In the genomic region with DNA sequence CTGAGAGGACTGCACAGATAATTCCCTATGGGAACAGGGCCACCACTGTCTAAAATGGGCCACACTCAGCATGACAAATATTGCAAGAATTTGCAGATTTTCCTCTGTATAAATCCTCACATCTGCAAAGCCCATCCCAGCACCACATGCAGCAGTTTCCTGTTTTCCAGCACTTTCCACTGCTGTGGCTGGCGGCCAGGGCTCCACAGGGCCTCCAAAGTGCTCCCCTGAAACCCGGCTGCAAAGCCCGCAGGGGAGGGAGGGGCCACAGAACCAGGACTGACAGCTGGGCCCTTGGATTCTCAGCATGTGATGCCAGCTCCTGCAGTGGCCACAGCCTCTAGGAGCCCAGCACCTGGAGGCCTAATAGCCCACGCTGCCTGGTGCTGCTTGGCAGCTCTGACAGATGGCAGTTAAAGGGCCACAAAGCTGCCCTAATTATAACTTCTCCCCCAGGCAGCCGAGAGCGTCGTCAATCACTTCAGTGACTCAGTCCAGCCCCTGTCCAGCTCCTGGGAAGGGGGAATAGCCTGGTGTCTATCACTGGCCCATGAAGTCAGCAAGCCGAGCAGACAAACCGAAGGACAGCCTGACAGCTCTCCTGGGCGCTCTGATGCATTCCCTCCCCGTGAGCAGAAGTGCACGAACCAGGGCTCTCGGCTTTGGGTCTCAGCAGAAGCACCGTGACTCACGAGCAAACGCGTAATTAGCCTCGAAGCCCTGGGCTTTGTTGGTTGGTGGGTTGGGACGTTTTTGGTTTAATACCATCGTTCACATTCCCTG, we compare ENCODE assay signal across 1 cellular context.
TF ChIP-seq lines count a peak whose summit lies in the region.

No MANE protein-coding gene starts in this region.

TF ChIP-seq in HepG2, 621 proteins besides CTCF, POLR2A, EP300 and RAD21:
- TF ChIP-seq, protein P1, sequence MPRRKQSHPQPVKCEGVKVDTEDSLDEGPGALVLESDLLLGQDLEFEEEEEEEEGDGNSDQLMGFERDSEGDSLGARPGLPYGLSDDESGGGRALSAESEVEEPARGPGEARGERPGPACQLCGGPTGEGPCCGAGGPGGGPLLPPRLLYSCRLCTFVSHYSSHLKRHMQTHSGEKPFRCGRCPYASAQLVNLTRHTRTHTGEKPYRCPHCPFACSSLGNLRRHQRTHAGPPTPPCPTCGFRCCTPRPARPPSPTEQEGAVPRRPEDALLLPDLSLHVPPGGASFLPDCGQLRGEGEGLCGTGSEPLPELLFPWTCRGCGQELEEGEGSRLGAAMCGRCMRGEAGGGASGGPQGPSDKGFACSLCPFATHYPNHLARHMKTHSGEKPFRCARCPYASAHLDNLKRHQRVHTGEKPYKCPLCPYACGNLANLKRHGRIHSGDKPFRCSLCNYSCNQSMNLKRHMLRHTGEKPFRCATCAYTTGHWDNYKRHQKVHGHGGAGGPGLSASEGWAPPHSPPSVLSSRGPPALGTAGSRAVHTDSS (CRISPR knock-in tag; conservative IDR thresholded peaks at IDR 0.05): no peak
- TF ChIP-seq ZNF598 (CRISPR knock-in tag; IDR thresholded peaks at IDR 0.05; ENCODE audit: borderline replicate concordance) (no peak), ZNF33A (CRISPR knock-in tag; IDR thresholded peaks at IDR 0.05; ENCODE audit: borderline replicate concordance) (no peak), SIN3A (IDR thresholded peaks at IDR 0.05; ENCODE audit: borderline replicate concordance, low read depth, low read length) (no peak), ZFP1 (CRISPR knock-in tag; IDR thresholded peaks at IDR 0.05) (no peak), FOXO1 (CRISPR knock-in tag; IDR thresholded peaks at IDR 0.05) (no peak), ZIK1 (CRISPR knock-in tag; IDR thresholded peaks at IDR 0.05; ENCODE audit: borderline replicate concordance, low read depth) (no peak), ZNF12 (CRISPR knock-in tag; IDR thresholded peaks at IDR 0.05) (no peak), ZNF451 (CRISPR knock-in tag; IDR thresholded peaks at IDR 0.05) (no peak), ZNF879 (CRISPR knock-in tag; IDR thresholded peaks at IDR 0.05) (no peak)
- TF ChIP-seq, protein P2, sequence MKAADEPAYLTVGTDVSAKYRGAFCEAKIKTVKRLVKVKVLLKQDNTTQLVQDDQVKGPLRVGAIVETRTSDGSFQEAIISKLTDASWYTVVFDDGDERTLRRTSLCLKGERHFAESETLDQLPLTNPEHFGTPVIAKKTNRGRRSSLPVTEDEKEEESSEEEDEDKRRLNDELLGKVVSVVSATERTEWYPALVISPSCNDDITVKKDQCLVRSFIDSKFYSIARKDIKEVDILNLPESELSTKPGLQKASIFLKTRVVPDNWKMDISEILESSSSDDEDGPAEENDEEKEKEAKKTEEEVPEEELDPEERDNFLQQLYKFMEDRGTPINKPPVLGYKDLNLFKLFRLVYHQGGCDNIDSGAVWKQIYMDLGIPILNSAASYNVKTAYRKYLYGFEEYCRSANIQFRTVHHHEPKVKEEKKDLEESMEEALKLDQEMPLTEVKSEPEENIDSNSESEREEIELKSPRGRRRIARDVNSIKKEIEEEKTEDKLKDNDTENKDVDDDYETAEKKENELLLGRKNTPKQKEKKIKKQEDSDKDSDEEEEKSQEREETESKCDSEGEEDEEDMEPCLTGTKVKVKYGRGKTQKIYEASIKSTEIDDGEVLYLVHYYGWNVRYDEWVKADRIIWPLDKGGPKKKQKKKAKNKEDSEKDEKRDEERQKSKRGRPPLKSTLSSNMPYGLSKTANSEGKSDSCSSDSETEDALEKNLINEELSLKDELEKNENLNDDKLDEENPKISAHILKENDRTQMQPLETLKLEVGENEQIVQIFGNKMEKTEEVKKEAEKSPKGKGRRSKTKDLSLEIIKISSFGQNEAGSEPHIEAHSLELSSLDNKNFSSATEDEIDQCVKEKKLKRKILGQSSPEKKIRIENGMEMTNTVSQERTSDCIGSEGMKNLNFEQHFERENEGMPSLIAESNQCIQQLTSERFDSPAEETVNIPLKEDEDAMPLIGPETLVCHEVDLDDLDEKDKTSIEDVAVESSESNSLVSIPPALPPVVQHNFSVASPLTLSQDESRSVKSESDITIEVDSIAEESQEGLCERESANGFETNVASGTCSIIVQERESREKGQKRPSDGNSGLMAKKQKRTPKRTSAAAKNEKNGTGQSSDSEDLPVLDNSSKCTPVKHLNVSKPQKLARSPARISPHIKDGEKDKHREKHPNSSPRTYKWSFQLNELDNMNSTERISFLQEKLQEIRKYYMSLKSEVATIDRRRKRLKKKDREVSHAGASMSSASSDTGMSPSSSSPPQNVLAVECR (CRISPR knock-in tag; IDR thresholded peaks at IDR 0.05; ENCODE audit: borderline replicate concordance): no peak
- TF ChIP-seq, protein P3, sequence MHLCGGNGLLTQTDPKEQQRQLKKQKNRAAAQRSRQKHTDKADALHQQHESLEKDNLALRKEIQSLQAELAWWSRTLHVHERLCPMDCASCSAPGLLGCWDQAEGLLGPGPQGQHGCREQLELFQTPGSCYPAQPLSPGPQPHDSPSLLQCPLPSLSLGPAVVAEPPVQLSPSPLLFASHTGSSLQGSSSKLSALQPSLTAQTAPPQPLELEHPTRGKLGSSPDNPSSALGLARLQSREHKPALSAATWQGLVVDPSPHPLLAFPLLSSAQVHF (CRISPR knock-in tag; IDR thresholded peaks at IDR 0.05): no peak
- TF ChIP-seq, protein P4, sequence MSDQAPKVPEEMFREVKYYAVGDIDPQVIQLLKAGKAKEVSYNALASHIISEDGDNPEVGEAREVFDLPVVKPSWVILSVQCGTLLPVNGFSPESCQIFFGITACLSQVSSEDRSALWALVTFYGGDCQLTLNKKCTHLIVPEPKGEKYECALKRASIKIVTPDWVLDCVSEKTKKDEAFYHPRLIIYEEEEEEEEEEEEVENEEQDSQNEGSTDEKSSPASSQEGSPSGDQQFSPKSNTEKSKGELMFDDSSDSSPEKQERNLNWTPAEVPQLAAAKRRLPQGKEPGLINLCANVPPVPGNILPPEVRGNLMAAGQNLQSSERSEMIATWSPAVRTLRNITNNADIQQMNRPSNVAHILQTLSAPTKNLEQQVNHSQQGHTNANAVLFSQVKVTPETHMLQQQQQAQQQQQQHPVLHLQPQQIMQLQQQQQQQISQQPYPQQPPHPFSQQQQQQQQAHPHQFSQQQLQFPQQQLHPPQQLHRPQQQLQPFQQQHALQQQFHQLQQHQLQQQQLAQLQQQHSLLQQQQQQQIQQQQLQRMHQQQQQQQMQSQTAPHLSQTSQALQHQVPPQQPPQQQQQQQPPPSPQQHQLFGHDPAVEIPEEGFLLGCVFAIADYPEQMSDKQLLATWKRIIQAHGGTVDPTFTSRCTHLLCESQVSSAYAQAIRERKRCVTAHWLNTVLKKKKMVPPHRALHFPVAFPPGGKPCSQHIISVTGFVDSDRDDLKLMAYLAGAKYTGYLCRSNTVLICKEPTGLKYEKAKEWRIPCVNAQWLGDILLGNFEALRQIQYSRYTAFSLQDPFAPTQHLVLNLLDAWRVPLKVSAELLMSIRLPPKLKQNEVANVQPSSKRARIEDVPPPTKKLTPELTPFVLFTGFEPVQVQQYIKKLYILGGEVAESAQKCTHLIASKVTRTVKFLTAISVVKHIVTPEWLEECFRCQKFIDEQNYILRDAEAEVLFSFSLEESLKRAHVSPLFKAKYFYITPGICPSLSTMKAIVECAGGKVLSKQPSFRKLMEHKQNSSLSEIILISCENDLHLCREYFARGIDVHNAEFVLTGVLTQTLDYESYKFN (CRISPR knock-in tag; conservative IDR thresholded peaks at IDR 0.05): no peak
- TF ChIP-seq, protein P5, sequence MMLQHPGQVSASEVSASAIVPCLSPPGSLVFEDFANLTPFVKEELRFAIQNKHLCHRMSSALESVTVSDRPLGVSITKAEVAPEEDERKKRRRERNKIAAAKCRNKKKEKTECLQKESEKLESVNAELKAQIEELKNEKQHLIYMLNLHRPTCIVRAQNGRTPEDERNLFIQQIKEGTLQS (CRISPR knock-in tag; IDR thresholded peaks at IDR 0.05): no peak
- TF ChIP-seq, protein P6, sequence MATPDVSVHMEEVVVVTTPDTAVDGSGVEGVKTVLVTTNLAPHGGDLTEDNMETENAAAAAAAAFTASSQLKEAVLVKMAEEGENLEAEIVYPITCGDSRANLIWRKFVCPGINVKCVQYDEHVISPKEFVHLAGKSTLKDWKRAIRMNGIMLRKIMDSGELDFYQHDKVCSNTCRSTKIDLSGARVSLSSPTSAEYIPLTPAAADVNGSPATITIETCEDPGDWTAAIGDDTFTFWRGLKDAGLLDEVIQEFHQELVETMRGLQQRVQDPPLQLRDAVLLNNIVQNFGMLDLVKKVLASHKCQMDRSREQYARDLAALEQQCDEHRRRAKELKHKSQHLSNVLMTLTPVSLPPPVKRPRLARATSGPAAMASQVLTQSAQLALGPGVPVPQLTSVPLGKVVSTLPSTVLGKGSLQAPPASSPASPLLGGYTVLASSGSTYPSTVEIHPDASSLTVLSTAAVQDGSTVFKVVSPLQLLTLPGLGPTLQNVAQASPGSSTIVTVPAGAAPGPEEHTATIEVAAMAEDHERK (CRISPR knock-in tag; IDR thresholded peaks at IDR 0.05; ENCODE audit: low read depth): no peak
- TF ChIP-seq, protein P7, sequence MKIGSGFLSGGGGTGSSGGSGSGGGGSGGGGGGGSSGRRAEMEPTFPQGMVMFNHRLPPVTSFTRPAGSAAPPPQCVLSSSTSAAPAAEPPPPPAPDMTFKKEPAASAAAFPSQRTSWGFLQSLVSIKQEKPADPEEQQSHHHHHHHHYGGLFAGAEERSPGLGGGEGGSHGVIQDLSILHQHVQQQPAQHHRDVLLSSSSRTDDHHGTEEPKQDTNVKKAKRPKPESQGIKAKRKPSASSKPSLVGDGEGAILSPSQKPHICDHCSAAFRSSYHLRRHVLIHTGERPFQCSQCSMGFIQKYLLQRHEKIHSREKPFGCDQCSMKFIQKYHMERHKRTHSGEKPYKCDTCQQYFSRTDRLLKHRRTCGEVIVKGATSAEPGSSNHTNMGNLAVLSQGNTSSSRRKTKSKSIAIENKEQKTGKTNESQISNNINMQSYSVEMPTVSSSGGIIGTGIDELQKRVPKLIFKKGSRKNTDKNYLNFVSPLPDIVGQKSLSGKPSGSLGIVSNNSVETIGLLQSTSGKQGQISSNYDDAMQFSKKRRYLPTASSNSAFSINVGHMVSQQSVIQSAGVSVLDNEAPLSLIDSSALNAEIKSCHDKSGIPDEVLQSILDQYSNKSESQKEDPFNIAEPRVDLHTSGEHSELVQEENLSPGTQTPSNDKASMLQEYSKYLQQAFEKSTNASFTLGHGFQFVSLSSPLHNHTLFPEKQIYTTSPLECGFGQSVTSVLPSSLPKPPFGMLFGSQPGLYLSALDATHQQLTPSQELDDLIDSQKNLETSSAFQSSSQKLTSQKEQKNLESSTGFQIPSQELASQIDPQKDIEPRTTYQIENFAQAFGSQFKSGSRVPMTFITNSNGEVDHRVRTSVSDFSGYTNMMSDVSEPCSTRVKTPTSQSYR (CRISPR knock-in tag; IDR thresholded peaks at IDR 0.05; ENCODE audit: borderline replicate concordance): no peak
